Comparison of ENCODE assay signal across 1 cellular context in genomic region chr7:32957326-32958045, GRCh38.
TF ChIP-seq lines count a peak whose summit lies in the region.

Gene FKBP9, plus strand, starts transcription at chr7:32957440. Its CDS starts 134 bp downstream, at chr7:32957574.

TF ChIP-seq in HepG2, 621 proteins besides CTCF, POLR2A, EP300 and RAD21 (continued from another document and continues in another):
- TF ChIP-seq MBNL3 (CRISPR knock-in tag; conservative IDR thresholded peaks at IDR 0.05), result no peak
- peak; percentile 51; the same call in 1 of the 2 replicates for TF ChIP-seq CSRNP2 (CRISPR knock-in tag; conservative IDR thresholded peaks at IDR 0.05; ENCODE audit: low read depth)
- no peak; the same call in 1 of the 2 replicates for TF ChIP-seq AKAP8 (CRISPR knock-in tag; IDR thresholded peaks at IDR 0.05)
- TF ChIP-seq NFATC3 (CRISPR knock-in tag; IDR thresholded peaks at IDR 0.05), result no peak
- TF ChIP-seq ZNF205 (CRISPR knock-in tag; IDR thresholded peaks at IDR 0.05), result peak; percentile 43; the same call in 1 of the 2 replicates
- peak; percentile 48; the same call in 1 of the 2 replicates for TF ChIP-seq ZNF772 (CRISPR knock-in tag; IDR thresholded peaks at IDR 0.05)
- TF ChIP-seq BCLAF1 (IDR thresholded peaks at IDR 0.05), result no peak
- TF ChIP-seq JUN (CRISPR knock-in tag; IDR thresholded peaks at IDR 0.05), result peak; percentile 25; the same call in 1 of the 2 replicates
- no peak for TF ChIP-seq ARNT (IDR thresholded peaks at IDR 0.05)
- TF ChIP-seq ZMAT3 (CRISPR knock-in tag; conservative IDR thresholded peaks at IDR 0.05), result no peak
- no peak for TF ChIP-seq TCF7 (IDR thresholded peaks at IDR 0.05; ENCODE audit: low read depth)
- TF ChIP-seq ZNF737 (CRISPR knock-in tag; IDR thresholded peaks at IDR 0.05; ENCODE audit: borderline replicate concordance), result no peak
- TF ChIP-seq IKZF4 (CRISPR knock-in tag; IDR thresholded peaks at IDR 0.05; ENCODE audit: borderline replicate concordance, low read depth, not compliant biosample characterization), result no peak
- no peak for TF ChIP-seq ZBTB21 (CRISPR knock-in tag; IDR thresholded peaks at IDR 0.05)
- peak; percentile 68; the same call in 1 of the 2 replicates for TF ChIP-seq MIER3 (CRISPR knock-in tag; IDR thresholded peaks at IDR 0.05; ENCODE audit: borderline replicate concordance)
- peak; percentile 19; the same call in 1 of the 2 replicates for TF ChIP-seq THRA (CRISPR knock-in tag; IDR thresholded peaks at IDR 0.05; ENCODE audit: borderline replicate concordance)
- no peak for TF ChIP-seq MZF1 (CRISPR knock-in tag; IDR thresholded peaks at IDR 0.05; ENCODE audit: borderline replicate concordance)
- no peak for TF ChIP-seq NCOR1 (IDR thresholded peaks at IDR 0.05; ENCODE audit: borderline replicate concordance, low read length)
- no peak for TF ChIP-seq TOPORS (CRISPR knock-in tag; IDR thresholded peaks at IDR 0.05)
- TF ChIP-seq SCMH1 (CRISPR knock-in tag; IDR thresholded peaks at IDR 0.05; ENCODE audit: borderline replicate concordance), result no peak
- no peak; the same call in 1 of the 2 replicates for TF ChIP-seq MAF1 (CRISPR knock-in tag; IDR thresholded peaks at IDR 0.05; ENCODE audit: borderline replicate concordance)
- TF ChIP-seq NR3C1 (CRISPR knock-in tag; IDR thresholded peaks at IDR 0.05), result no peak
- TF ChIP-seq HOXD1 (CRISPR knock-in tag; IDR thresholded peaks at IDR 0.05), result peak; percentile 23; the same call in 1 of the 2 replicates
- TF ChIP-seq HNRNPL (IDR thresholded peaks at IDR 0.05; ENCODE audit: low read depth, low read length), result 0 out of 2 replicates have a peak, but pooled peaks have one; percentile 66
- no peak for TF ChIP-seq SP140L (CRISPR knock-in tag; IDR thresholded peaks at IDR 0.05; ENCODE audit: borderline replicate concordance)
- TF ChIP-seq TRAFD1 (CRISPR knock-in tag; IDR thresholded peaks at IDR 0.05; ENCODE audit: borderline replicate concordance), result no peak
- no peak for TF ChIP-seq KLF15 (CRISPR knock-in tag; IDR thresholded peaks at IDR 0.05; ENCODE audit: borderline replicate concordance)
- peak; percentile 60; the same call in 1 of the 2 replicates for TF ChIP-seq MXD1 (CRISPR knock-in tag; IDR thresholded peaks at IDR 0.05)
- TF ChIP-seq REPIN1 (CRISPR knock-in tag; IDR thresholded peaks at IDR 0.05; ENCODE audit: borderline replicate concordance, low read depth), result peak; percentile 59; the same call in 1 of the 2 replicates
- peak; percentile 70 for TF ChIP-seq ADNP (CRISPR knock-in tag; IDR thresholded peaks at IDR 0.05)
- no peak for TF ChIP-seq CBFB (CRISPR knock-in tag; IDR thresholded peaks at IDR 0.05)
- TF ChIP-seq KDM6A (CRISPR knock-in tag; IDR thresholded peaks at IDR 0.05; ENCODE audit: low read depth), result no peak
- TF ChIP-seq ZKSCAN1 (IDR thresholded peaks at IDR 0.05; ENCODE audit: low read length), result no peak
- peak; percentile 17; the same call in 1 of the 2 replicates for TF ChIP-seq IKZF5 (CRISPR knock-in tag; IDR thresholded peaks at IDR 0.05)
- TF ChIP-seq CBX1 (IDR thresholded peaks at IDR 0.05; ENCODE audit: low read depth), result peak; percentile 82
- no peak for TF ChIP-seq FOXK2 (IDR thresholded peaks at IDR 0.05)
- TF ChIP-seq ETV6 (CRISPR knock-in tag; conservative IDR thresholded peaks at IDR 0.05), result no peak
- TF ChIP-seq MLX (CRISPR knock-in tag; IDR thresholded peaks at IDR 0.05), result no peak
- TF ChIP-seq POLR2AphosphoS2 (IDR thresholded peaks at IDR 0.05; ENCODE audit: low read depth, low read length), result no peak
- TF ChIP-seq PRDM10 (CRISPR knock-in tag; IDR thresholded peaks at IDR 0.05; ENCODE audit: low read depth), result 0 out of 2 replicates have a peak, but pooled peaks have one; percentile 54
- no peak for TF ChIP-seq CAMTA2 (CRISPR knock-in tag; IDR thresholded peaks at IDR 0.05; ENCODE audit: borderline replicate concordance)
- TF ChIP-seq TFDP1 (CRISPR knock-in tag; IDR thresholded peaks at IDR 0.05; ENCODE audit: borderline replicate concordance), result peak; percentile 35
- peak; percentile 91 for TF ChIP-seq GFI1 (CRISPR knock-in tag; IDR thresholded peaks at IDR 0.05; ENCODE audit: borderline replicate concordance)
- TF ChIP-seq ATF7-NPFF (CRISPR knock-in tag; IDR thresholded peaks at IDR 0.05; ENCODE audit: low read depth), result peak; percentile 80; the same call in 1 of the 2 replicates
- peak; percentile 90; the same call in 1 of the 2 replicates for TF ChIP-seq ZNF101 (CRISPR knock-in tag; IDR thresholded peaks at IDR 0.05; ENCODE audit: borderline replicate concordance, low read depth)
- TF ChIP-seq SALL2 (CRISPR knock-in tag; IDR thresholded peaks at IDR 0.05), result peak; percentile 97; the same call in 1 of the 2 replicates
- TF ChIP-seq ZNF569 (CRISPR knock-in tag; IDR thresholded peaks at IDR 0.05; ENCODE audit: borderline replicate concordance), result no peak
- peak; percentile 56; the same call in 1 of the 2 replicates for TF ChIP-seq TFE3 (CRISPR knock-in tag; IDR thresholded peaks at IDR 0.05)
- TF ChIP-seq ZNF460 (CRISPR knock-in tag; IDR thresholded peaks at IDR 0.05; ENCODE audit: borderline replicate concordance), result no peak; the same call in 1 of the 2 replicates
- TF ChIP-seq ATF3 (CRISPR knock-in tag; IDR thresholded peaks at IDR 0.05), result no peak
- TF ChIP-seq ZNF12 (CRISPR knock-in tag; IDR thresholded peaks at IDR 0.05), result no peak
